ENCODE assay signal across 24 cellular contexts in the genomic region with DNA sequence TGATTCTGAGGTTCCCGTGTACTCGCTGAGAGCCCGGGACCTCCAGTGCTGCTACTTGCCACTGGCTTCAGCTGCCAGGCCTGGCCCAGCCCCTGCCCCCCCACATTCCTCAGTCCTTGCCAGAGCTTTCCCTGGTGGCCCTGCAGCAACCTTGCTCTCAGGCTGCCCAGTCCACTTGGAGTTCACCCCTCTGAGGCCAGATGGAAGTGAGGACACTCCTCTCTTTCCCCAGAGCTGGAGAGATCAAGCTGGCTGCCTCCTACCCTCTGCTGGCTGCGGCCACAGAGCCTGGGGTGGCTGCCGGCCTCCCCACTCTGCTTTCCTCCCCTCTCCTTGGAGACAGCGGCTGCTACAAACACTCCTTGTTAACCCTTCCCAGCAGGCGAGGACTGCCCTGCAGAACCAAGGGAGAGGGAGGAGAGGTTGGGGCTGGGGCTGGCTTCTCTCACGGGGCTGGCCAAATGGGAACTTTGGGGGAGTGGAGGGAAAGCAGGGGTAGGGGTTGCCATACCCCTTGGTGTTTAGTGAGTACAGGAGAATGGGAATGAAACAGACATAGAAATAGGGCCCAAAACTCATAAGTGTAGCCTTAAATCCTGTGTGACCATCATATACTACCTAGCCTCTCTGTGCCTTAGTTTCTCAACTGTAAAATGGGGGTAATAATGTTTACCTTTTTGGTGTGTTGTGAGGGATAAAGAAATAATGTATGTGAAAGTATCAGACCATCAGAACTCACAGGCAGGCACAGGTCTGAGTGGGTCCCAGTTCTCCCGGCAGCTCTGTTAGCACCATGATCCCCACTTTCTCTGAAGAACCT. TPM values are rescaled to one million over a fixed set of nuclear protein-coding genes. Genes with fewer than 3 reads are reported as not detected.
DNase-seq lines count a peak whose midpoint lies in the region; ATAC-seq and TF ChIP-seq lines count a peak whose summit lies in the region.
"Had no signal": no experiment of that assay in that cellular context is flagged by ENCODE, and none has a peak within 500 bp of the region (broad histone marks: within the 10 kb centered on the region; RNA-seq: fewer than 3 reads in every experiment).

A gene (minus strand): TSS at position 295 of the 820 bp plus-strand sequence. CDS start 389 bp downstream, outside the sequence.

- no peaks in the 10 kb centered on the region for H3K9me3 ChIP-seq in A673 (ENCODE audit: low read depth, low read length, poor library complexity, severe bottlenecking)
- H3K9me3 ChIP-seq: tibial artery had no signal

- H3K4me1 Mint-ChIP-seq in activated naive CD8-positive, alpha-beta T cell treated with anti-CD3 and anti-CD28 coated beads for 36 hours: peaks cover 25% of the 10 kb centered on the region
- peaks cover 23% of the 10 kb centered on the region for H3K4me1 Mint-ChIP-seq in activated naive CD8-positive, alpha-beta T cell treated with anti-CD3 and anti-CD28 coated beads, Interleukin-2, amount 50 U/mL, for 24 hours
- H3K4me1 Mint-ChIP-seq in WTC11: peaks cover 26% of the 10 kb centered on the region

- H3K9ac ChIP-seq in rectal smooth muscle tissue (ENCODE audit: low read length): no peak within 1 kb of the TSS

- no peak for ATAC-seq in activated naive CD8-positive, alpha-beta T cell treated with anti-CD3 and anti-CD28 coated beads, Interleukin-2, amount 50 U/mL, for 24 hours
- peak; percentile 19; the same call in 1 of the 2 replicates for ATAC-seq in WTC11
- peak; percentile 49 for ATAC-seq in left ventricle myocardium superior
- no peak for ATAC-seq in HG03469 (IDR thresholded peaks at IDR 0.05; ENCODE audit: unreplicated experiment)
- ATAC-seq: activated CD8-positive, alpha-beta T cell treated with anti-CD3 and anti-CD28 coated beads for 36 hours; activated T-cell treated with anti-CD3 and anti-CD28 coated beads, Interleukin-2, amount 50 U/mL, for 4 hours; stimulated activated effector memory CD8-positive, alpha-beta T cell treated with anti-CD3 and anti-CD28 coated beads, Interleukin-12 subunit alpha, Interleukin-12 subunit beta, amount 100 ng/mL, for 72 hours had no signal

- intact Hi-C loops in left ventricle myocardium superior (cut with micrococcal nuclease) (no loop called here), A673 (cut with micrococcal nuclease; ENCODE audit: unreplicated experiment) (no loop called here)

- H3K4me3 ChIP-seq in rectal smooth muscle tissue (ENCODE audit: low read length) (peak within 1 kb of the TSS; percentile 32), A673 (ENCODE audit: low read depth, low read length, poor library complexity, severe bottlenecking) (no peak within 1 kb of the TSS)
- H3K4me3 ChIP-seq: dorsolateral prefrontal cortex, tibial artery had no signal

- no peak within 1 kb of the TSS for H3K27ac Mint-ChIP-seq in activated naive CD8-positive, alpha-beta T cell treated with anti-CD3 and anti-CD28 coated beads for 36 hours
- H3K27ac Mint-ChIP-seq in activated naive CD8-positive, alpha-beta T cell treated with anti-CD3 and anti-CD28 coated beads, Interleukin-2, amount 50 U/mL, for 24 hours: no peak within 1 kb of the TSS
- H3K27ac Mint-ChIP-seq in WTC11: no peak within 1 kb of the TSS
- H3K27ac Mint-ChIP-seq: activated B cell treated with CpG ODN at 0.5 μM for 24 hours; activated CD8-positive, alpha-beta T cell treated with anti-CD3 and anti-CD28 coated beads for 36 hours; activated naive CD4-positive, alpha-beta T cell treated with anti-CD3 and anti-CD28 coated beads, Interleukin-2, amount 50 U/mL, for 24 hours; CD4-positive, alpha-beta T cell; immature natural killer cell; stimulated activated effector memory CD8-positive, alpha-beta T cell treated with anti-CD3 and anti-CD28 coated beads, Interleukin-12 subunit alpha, Interleukin-12 subunit beta, amount 100 ng/mL, for 72 hours; T-helper 1 cell treated with Interleukin-12 subunit alpha and Interleukin-12 subunit beta and Interleukin-4 antibody, amounts not matched to agents 30 μg/mL and 1 μg/mL, for 36 hours had no signal

- no peaks in the 10 kb centered on the region for H3K36me3 ChIP-seq in rectal smooth muscle tissue (ENCODE audit: control insufficient read depth, insufficient read depth, low read length)
- no peaks in the 10 kb centered on the region for H3K36me3 ChIP-seq in A673 (ENCODE audit: insufficient read depth, low read length, poor library complexity, severe bottlenecking)
- H3K36me3 ChIP-seq: brain microvascular endothelial cell, tibial artery had no signal

- DNase-seq in activated naive CD8-positive, alpha-beta T cell treated with anti-CD3 and anti-CD28 coated beads for 36 hours: no peak
- no peak for DNase-seq in activated naive CD8-positive, alpha-beta T cell treated with anti-CD3 and anti-CD28 coated beads, Interleukin-2, amount 50 U/mL, for 24 hours
- no peak for DNase-seq in WTC11 (ENCODE audit: low spot score)
- no peak for DNase-seq in left ventricle myocardium superior
- no peak for DNase-seq in A673 (ENCODE audit: low spot score)
- no peak for DNase-seq in activated naive CD4-positive, alpha-beta T cell treated with anti-CD3 and anti-CD28 coated beads, Interleukin-2, amount 50 U/mL, for 16 hours
- DNase-seq: activated B cell treated with CpG ODN at 0.5 μM for 24 hours; activated CD8-positive, alpha-beta T cell treated with anti-CD3 and anti-CD28 coated beads for 36 hours; activated T-cell treated with anti-CD3 and anti-CD28 coated beads, Interleukin-2, amount 50 U/mL, for 4 hours; brain microvascular endothelial cell; CD4-positive, alpha-beta T cell; DMS79 treated with DMSO at 0.1 percent for 48 hours; dorsolateral prefrontal cortex; glutamatergic neuron; immature natural killer cell; NCI-H1694 treated with DMSO at 0.1 percent for 48 hours; NCI-H446 treated with DMSO at 0.1 percent for 48 hours; tibial artery had no signal

- H3K4me1 ChIP-seq in rectal smooth muscle tissue (ENCODE audit: control insufficient read depth, insufficient read depth, low read length): peaks cover 4% of the 10 kb centered on the region
- no peaks in the 10 kb centered on the region for H3K4me1 ChIP-seq in A673 (ENCODE audit: insufficient read depth, low read length, poor library complexity, severe bottlenecking)

- POLR2A ChIA-PET in WTC11 (lab: Charles Lee): no interaction called here
- POLR2A ChIA-PET in A673 (lab: Charles Lee; ENCODE audit: low non-redundant PET): no interaction called here

- TF ChIP-seq CTCF in WTC11 (IDR thresholded peaks at IDR 0.05) (no peak), A673 (conservative IDR thresholded peaks at IDR 0.05; ENCODE audit: low read depth, low read length) (no peak)

- peak within 1 kb of the TSS; percentile 10 for H3K4me3 Mint-ChIP-seq in activated naive CD8-positive, alpha-beta T cell treated with anti-CD3 and anti-CD28 coated beads for 36 hours
- H3K4me3 Mint-ChIP-seq in activated naive CD8-positive, alpha-beta T cell treated with anti-CD3 and anti-CD28 coated beads, Interleukin-2, amount 50 U/mL, for 24 hours: no peak within 1 kb of the TSS
- no peak within 1 kb of the TSS for H3K4me3 Mint-ChIP-seq in WTC11
- H3K4me3 Mint-ChIP-seq: activated B cell treated with CpG ODN at 0.5 μM for 24 hours; activated CD8-positive, alpha-beta T cell treated with anti-CD3 and anti-CD28 coated beads for 36 hours; activated naive CD4-positive, alpha-beta T cell treated with anti-CD3 and anti-CD28 coated beads, Interleukin-2, amount 50 U/mL, for 24 hours; activated T-cell treated with anti-CD3 and anti-CD28 coated beads, Interleukin-2, amount 50 U/mL, for 4 hours; CD4-positive, alpha-beta T cell; immature natural killer cell; stimulated activated effector memory CD8-positive, alpha-beta T cell treated with anti-CD3 and anti-CD28 coated beads, Interleukin-12 subunit alpha, Interleukin-12 subunit beta, amount 100 ng/mL, for 72 hours; T-helper 1 cell treated with Interleukin-12 subunit alpha and Interleukin-12 subunit beta and Interleukin-4 antibody, amounts not matched to agents 30 μg/mL and 1 μg/mL, for 36 hours had no signal

- H3K27me3 ChIP-seq in rectal smooth muscle tissue (ENCODE audit: control insufficient read depth, insufficient read depth, low read length): peaks cover 20% of the 10 kb centered on the region
- no peaks in the 10 kb centered on the region for H3K27me3 ChIP-seq in A673 (replicated peaks; ENCODE audit: insufficient read depth, low read depth, low read length, poor library complexity)

- CTCF ChIA-PET in WTC11 (lab: Charles Lee): interaction anchor here (0.6 to 8.3 kb wide), 2 partner anchors 10 to 51 kb away, joined by 3 to 100 read pairs; a partner anchor contains a TSS
- CTCF ChIA-PET in A673 (lab: Charles Lee): no interaction called here

- no peaks in the 10 kb centered on the region for H3K9me3 Mint-ChIP-seq in activated naive CD8-positive, alpha-beta T cell treated with anti-CD3 and anti-CD28 coated beads for 36 hours
- no peaks in the 10 kb centered on the region for H3K9me3 Mint-ChIP-seq in activated naive CD8-positive, alpha-beta T cell treated with anti-CD3 and anti-CD28 coated beads, Interleukin-2, amount 50 U/mL, for 24 hours
- no peaks in the 10 kb centered on the region for H3K9me3 Mint-ChIP-seq in WTC11
- H3K9me3 Mint-ChIP-seq: activated B cell treated with CpG ODN at 0.5 μM for 24 hours; activated CD8-positive, alpha-beta T cell treated with anti-CD3 and anti-CD28 coated beads for 36 hours; activated naive CD4-positive, alpha-beta T cell treated with anti-CD3 and anti-CD28 coated beads, Interleukin-2, amount 50 U/mL, for 24 hours; activated T-cell treated with anti-CD3 and anti-CD28 coated beads, Interleukin-2, amount 50 U/mL, for 4 hours; CD4-positive, alpha-beta T cell; immature natural killer cell; stimulated activated effector memory CD8-positive, alpha-beta T cell treated with anti-CD3 and anti-CD28 coated beads, Interleukin-12 subunit alpha, Interleukin-12 subunit beta, amount 100 ng/mL, for 72 hours; T-helper 1 cell treated with Interleukin-12 subunit alpha and Interleukin-12 subunit beta and Interleukin-4 antibody, amounts not matched to agents 30 μg/mL and 1 μg/mL, for 36 hours had no signal

- H3K36me3 Mint-ChIP-seq in activated naive CD8-positive, alpha-beta T cell treated with anti-CD3 and anti-CD28 coated beads for 36 hours: no peaks in the 10 kb centered on the region
- no peaks in the 10 kb centered on the region for H3K36me3 Mint-ChIP-seq in activated naive CD8-positive, alpha-beta T cell treated with anti-CD3 and anti-CD28 coated beads, Interleukin-2, amount 50 U/mL, for 24 hours (ENCODE audit: low read depth)
- no peaks in the 10 kb centered on the region for H3K36me3 Mint-ChIP-seq in WTC11
- H3K36me3 Mint-ChIP-seq: activated naive CD4-positive, alpha-beta T cell treated with anti-CD3 and anti-CD28 coated beads, Interleukin-2, amount 50 U/mL, for 24 hours; immature natural killer cell; stimulated activated effector memory CD8-positive, alpha-beta T cell treated with anti-CD3 and anti-CD28 coated beads, Interleukin-12 subunit alpha, Interleukin-12 subunit beta, amount 100 ng/mL, for 72 hours had no signal

- no peak within 1 kb of the TSS for H3K27ac ChIP-seq in rectal smooth muscle tissue (ENCODE audit: low read depth, low read length)
- no peak within 1 kb of the TSS for H3K27ac ChIP-seq in A673 (ENCODE audit: low read depth, low read length, poor library complexity, severe bottlenecking)
- H3K27ac ChIP-seq: brain microvascular endothelial cell, dorsolateral prefrontal cortex, tibial artery had no signal

- BruUV-seq in A673 (replicated peaks; lab: Mats Ljungman, UMichigan): no TSS peak

- H3K27me3 Mint-ChIP-seq in activated naive CD8-positive, alpha-beta T cell treated with anti-CD3 and anti-CD28 coated beads for 36 hours: peaks cover 38% of the 10 kb centered on the region
- H3K27me3 Mint-ChIP-seq in activated naive CD8-positive, alpha-beta T cell treated with anti-CD3 and anti-CD28 coated beads, Interleukin-2, amount 50 U/mL, for 24 hours: peaks cover 30% of the 10 kb centered on the region
- H3K27me3 Mint-ChIP-seq in WTC11 (ENCODE audit: low read depth): peaks cover 35% of the 10 kb centered on the region

RNA-seq across cellular contexts. Expression of the gene that starts here (rescaled TPM):
- total RNA-seq in activated naive CD8-positive, alpha-beta T cell treated with anti-CD3 and anti-CD28 coated beads for 36 hours: under 1 TPM; 0.40 to 0.43 TPM
- total RNA-seq in WTC11 (2021) (0.07 to 0.30 TPM (median 0.15 TPM) in 3 replicates), left ventricle myocardium superior (0.27 TPM), A673 (2021) (not detected in 2 replicates)
- total RNA-seq: A172, activated B cell treated with CpG ODN at 0.5 μM for 24 hours had no signal

Comparison
In these comparisons a context has a peak if more than half of its experiments do, and no peak if none do; other contexts are left out.
1. Peak in ATAC-seq in WTC11; RNA of the gene not detected or under 1 TPM.
2. Peak in ATAC-seq in left ventricle myocardium superior; RNA of the gene not detected or under 1 TPM.